19 cellular contexts compared by ENCODE assay signal in the genomic region with DNA sequence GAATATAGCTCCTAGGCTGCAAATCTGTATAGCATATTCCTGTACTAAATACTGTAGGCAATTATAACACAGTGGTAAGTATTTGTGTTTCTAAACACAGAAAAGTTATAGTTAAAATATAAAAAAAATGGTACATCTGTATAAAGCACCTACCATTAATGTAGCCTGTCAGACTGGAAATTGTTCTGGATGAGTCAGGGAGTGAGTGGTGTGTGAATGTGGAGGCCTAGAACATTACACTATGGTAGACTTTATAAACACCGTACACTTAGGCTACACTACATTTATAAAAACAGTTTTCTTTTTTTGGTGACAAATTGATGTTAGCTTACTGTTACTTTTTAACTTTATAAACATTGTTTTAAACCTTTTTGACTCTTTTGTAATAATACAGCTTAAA.
"Had no signal": no experiment of that assay in that cellular context is flagged by ENCODE, and none has a peak within 500 bp of the region (broad histone marks: within the 10 kb centered on the region; RNA-seq: fewer than 3 reads in every experiment).

No MANE protein-coding gene starts in this region.

- ATAC-seq: activated CD4-positive, CD25-positive, alpha-beta regulatory T cell treated with anti-CD3 and anti-CD28 coated beads, Interleukin-2, amount 50 U/mL, for 24 hours; effector memory CD8-positive, alpha-beta T cell; left ventricle myocardium superior; natural killer cell had no signal

- H3K27me3 ChIP-seq: breast epithelium, tibial nerve, vagina had no signal

- H3K27ac ChIP-seq: breast epithelium, skin epidermis, tibial nerve, vagina had no signal

- H3K36me3 ChIP-seq: breast epithelium, tibial nerve, vagina had no signal

- H3K9me3 ChIP-seq: breast epithelium, tibial nerve, vagina had no signal

- H3K4me1 ChIP-seq: breast epithelium, tibial nerve, vagina had no signal

- DNase-seq: activated naive CD4-positive, alpha-beta T cell; activated naive CD8-positive, alpha-beta T cell treated with anti-CD3 and anti-CD28 coated beads, Interleukin-2, amount 10 ng/mL, durations not matched to agents 7 days and 5 days; activated T-cell treated with anti-CD3 and anti-CD28 coated beads for 4 hours; anterior cingulate cortex; effector memory CD8-positive, alpha-beta T cell; hippocampal formation; kidney; left ventricle myocardium superior; mesendoderm; natural killer cell; stimulated activated CD4-positive, alpha-beta T cell treated with anti-CD3 and anti-CD28 coated beads, Interleukin-4, amount 100 ng/mL, for 24 hours; stimulated activated naive CD4-positive, alpha-beta T cell treated with Interleukin-2 at 50 U/mL for 16 hours; substantia nigra; T-helper 9 cell had no signal

- H3K4me3 ChIP-seq: breast epithelium, skin epidermis, tibial nerve, vagina had no signal
